In the genomic region with DNA sequence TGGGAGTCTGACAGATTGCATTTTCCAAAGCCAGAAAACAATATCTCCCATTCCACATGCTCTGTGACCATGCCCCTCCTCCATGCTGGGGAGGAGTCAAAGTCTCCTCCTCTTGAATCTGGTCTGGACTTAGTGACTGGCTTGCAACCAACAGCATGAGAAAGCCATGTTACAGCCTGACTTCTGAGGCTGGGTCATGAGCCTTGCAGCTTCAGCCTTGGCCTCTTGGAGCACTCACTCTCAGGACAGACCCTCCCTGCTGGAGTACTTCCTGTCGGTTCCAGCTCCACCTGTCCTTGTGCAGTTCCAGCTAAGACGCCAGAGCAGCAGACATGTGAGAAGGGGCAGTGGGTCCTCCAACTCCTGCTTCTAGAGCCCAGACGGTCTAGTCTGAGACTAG, we compare ENCODE assay signal across 1 cellular context.
TF ChIP-seq lines count a peak whose summit lies in the region.

No MANE protein-coding gene starts in this region.

TF ChIP-seq in K562, 482 proteins besides CTCF, POLR2A, EP300 and RAD21 (continued from another document):
- TF ChIP-seq, protein P1, sequence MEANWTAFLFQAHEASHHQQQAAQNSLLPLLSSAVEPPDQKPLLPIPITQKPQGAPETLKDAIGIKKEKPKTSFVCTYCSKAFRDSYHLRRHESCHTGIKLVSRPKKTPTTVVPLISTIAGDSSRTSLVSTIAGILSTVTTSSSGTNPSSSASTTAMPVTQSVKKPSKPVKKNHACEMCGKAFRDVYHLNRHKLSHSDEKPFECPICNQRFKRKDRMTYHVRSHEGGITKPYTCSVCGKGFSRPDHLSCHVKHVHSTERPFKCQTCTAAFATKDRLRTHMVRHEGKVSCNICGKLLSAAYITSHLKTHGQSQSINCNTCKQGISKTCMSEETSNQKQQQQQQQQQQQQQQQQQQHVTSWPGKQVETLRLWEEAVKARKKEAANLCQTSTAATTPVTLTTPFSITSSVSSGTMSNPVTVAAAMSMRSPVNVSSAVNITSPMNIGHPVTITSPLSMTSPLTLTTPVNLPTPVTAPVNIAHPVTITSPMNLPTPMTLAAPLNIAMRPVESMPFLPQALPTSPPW (CRISPR knock-in tag; IDR thresholded peaks at IDR 0.05), result peak; percentile 9; the same call in 1 of the 2 replicates
- TF ChIP-seq RBM22 (IDR thresholded peaks at IDR 0.05; ENCODE audit: low read depth, low read length, poor library complexity, severe bottlenecking) (no peak), SIN3B (IDR thresholded peaks at IDR 0.05; ENCODE audit: low read depth) (no peak), MAZ (CRISPR knock-in tag; conservative IDR thresholded peaks at IDR 0.05 in 1 of 2, IDR thresholded peaks at IDR 0.05 in 1 of 2) (peak; percentile 56 to 79), CREB1 (IDR thresholded peaks at IDR 0.05) (0 out of 2 replicates have a peak, but pooled peaks have one; percentile 17), CREB1 (CRISPR knock-in tag; IDR thresholded peaks at IDR 0.05) (no peak), TFAP4 (CRISPR knock-in tag; IDR thresholded peaks at IDR 0.05; ENCODE audit: borderline replicate concordance) (peak; percentile 55; the same call in 1 of the 2 replicates), ZNF263 (CRISPR knock-in tag; IDR thresholded peaks at IDR 0.05; ENCODE audit: borderline replicate concordance) (peak; percentile 66; the same call in 1 of the 2 replicates), DPF2 (IDR thresholded peaks at IDR 0.05) (peak; percentile 43; the same call in 1 of the 2 replicates), NRF1 (conservative IDR thresholded peaks at IDR 0.05 in 1 of 2, IDR thresholded peaks at IDR 0.05 in 1 of 2) (peak in 1 of 2 experiments; percentile 54; a peak in 2 of 4 replicates), HDAC1 (IDR thresholded peaks at IDR 0.05) (no peak), ZNF347 (CRISPR knock-in tag; IDR thresholded peaks at IDR 0.05; ENCODE audit: low read depth) (no peak), JUND (IDR thresholded peaks at IDR 0.05; ENCODE audit: borderline replicate concordance, low read depth, low read length) (peak; percentile 37; the same call in 1 of the 2 replicates), JUND (tag; IDR thresholded peaks at IDR 0.05; ENCODE audit: borderline replicate concordance, low read depth, low read length) (no peak), ZNF551 (CRISPR knock-in tag; IDR thresholded peaks at IDR 0.05) (no peak), SMARCB1 (IDR thresholded peaks at IDR 0.05; ENCODE audit: insufficient read length, low read depth) (no peak), MTA3 (IDR thresholded peaks at IDR 0.05; ENCODE audit: borderline replicate concordance) (peak; percentile 60; the same call in 1 of the 2 replicates), CREM (IDR thresholded peaks at IDR 0.05; ENCODE audit: low read depth) (peak; percentile 49), PKNOX1 (IDR thresholded peaks at IDR 0.05) (peak; percentile 64), SRF (CRISPR knock-in tag; IDR thresholded peaks at IDR 0.05) (peak in 1 of 2 experiments; percentile 40; a peak in 1 of 4 replicates), TAF7 (tag; IDR thresholded peaks at IDR 0.05) (no peak), SREBF2 (CRISPR knock-in tag; IDR thresholded peaks at IDR 0.05) (no peak), XRCC5 (IDR thresholded peaks at IDR 0.05; ENCODE audit: low read depth, low read length) (no peak), BHLHE40 (IDR thresholded peaks at IDR 0.05; ENCODE audit: low read length) (peak; percentile 41; the same call in 1 of the 2 replicates), ETV1 (tag; conservative IDR thresholded peaks at IDR 0.05; ENCODE audit: low read depth) (peak; percentile 85), SNAPC5 (CRISPR knock-in tag; IDR thresholded peaks at IDR 0.05) (no peak), ZBED1 (IDR thresholded peaks at IDR 0.05) (no peak), FOXA3 (CRISPR knock-in tag; conservative IDR thresholded peaks at IDR 0.05 in 1 of 2, IDR thresholded peaks at IDR 0.05 in 1 of 2) (peak; percentile 53 to 79), NR2F6 (CRISPR knock-in tag; IDR thresholded peaks at IDR 0.05) (no peak), ID3 (CRISPR knock-in tag; IDR thresholded peaks at IDR 0.05) (no peak), ID3 (tag; IDR thresholded peaks at IDR 0.05) (no peak), MYC (IDR thresholded peaks at IDR 0.05; ENCODE audit: low read depth, low read length) (peak; percentile 70), MYC (CRISPR knock-in tag; IDR thresholded peaks at IDR 0.05; ENCODE audit: borderline replicate concordance, low read depth) (no peak), MAX (CRISPR knock-in tag; IDR thresholded peaks at IDR 0.05) (peak; percentile 26; the same call in 1 of the 2 replicates), TEAD4 (IDR thresholded peaks at IDR 0.05; ENCODE audit: low read length) (peak; percentile 28; the same call in 1 of the 2 replicates), TEAD4 (CRISPR knock-in tag; IDR thresholded peaks at IDR 0.05; ENCODE audit: borderline replicate concordance) (no peak), CTBP1 (IDR thresholded peaks at IDR 0.05; ENCODE audit: borderline replicate concordance) (peak; percentile 51; the same call in 1 of the 2 replicates), JUN (IDR thresholded peaks at IDR 0.05; ENCODE audit: borderline replicate concordance, low read depth, low read length) (0 out of 2 replicates have a peak, but pooled peaks have one; percentile 26), JUN (CRISPR knock-in tag; IDR thresholded peaks at IDR 0.05; ENCODE audit: borderline replicate concordance) (no peak), ZNF121 (CRISPR knock-in tag; conservative IDR thresholded peaks at IDR 0.05) (no peak), CBX3 (IDR thresholded peaks at IDR 0.05; ENCODE audit: borderline replicate concordance in 1 of 2, low read length in 2 of 2) (peak in 1 of 2 experiments; percentile 63; a peak in 1 of 3 replicates), GABPA (tag; conservative IDR thresholded peaks at IDR 0.05; ENCODE audit: low read depth) (peak; percentile 55), SETDB1 (IDR thresholded peaks at IDR 0.05; ENCODE audit: low read length) (no peak), YY1 (IDR thresholded peaks at IDR 0.05; ENCODE audit: borderline replicate concordance in 1 of 3, control insufficient read depth in 1 of 3, extremely low read depth in 1 of 3, insufficient read depth in 3 of 3, insufficient read length in 1 of 3, insufficient replicate concordance in 2 of 3, low read depth in 1 of 3, low read length in 2 of 3) (peak in 2 of 3 experiments; percentile 38 to 72), ZBTB17 (CRISPR knock-in tag; IDR thresholded peaks at IDR 0.05) (0 out of 2 replicates have a peak, but pooled peaks have one; percentile 17), RCOR1 (IDR thresholded peaks at IDR 0.05; ENCODE audit: borderline replicate concordance in 1 of 2, low read depth in 2 of 2, low read length in 2 of 2) (0 out of 4 replicates have a peak, but pooled peaks of 1 of the 2 experiments have one; percentile 27), ILK (tag; IDR thresholded peaks at IDR 0.05; ENCODE audit: borderline replicate concordance, low read depth) (no peak), ETV5 (CRISPR knock-in tag; IDR thresholded peaks at IDR 0.05; ENCODE audit: low read depth) (0 out of 2 replicates have a peak, but pooled peaks have one; percentile 24)
- TF ChIP-seq, protein P2, sequence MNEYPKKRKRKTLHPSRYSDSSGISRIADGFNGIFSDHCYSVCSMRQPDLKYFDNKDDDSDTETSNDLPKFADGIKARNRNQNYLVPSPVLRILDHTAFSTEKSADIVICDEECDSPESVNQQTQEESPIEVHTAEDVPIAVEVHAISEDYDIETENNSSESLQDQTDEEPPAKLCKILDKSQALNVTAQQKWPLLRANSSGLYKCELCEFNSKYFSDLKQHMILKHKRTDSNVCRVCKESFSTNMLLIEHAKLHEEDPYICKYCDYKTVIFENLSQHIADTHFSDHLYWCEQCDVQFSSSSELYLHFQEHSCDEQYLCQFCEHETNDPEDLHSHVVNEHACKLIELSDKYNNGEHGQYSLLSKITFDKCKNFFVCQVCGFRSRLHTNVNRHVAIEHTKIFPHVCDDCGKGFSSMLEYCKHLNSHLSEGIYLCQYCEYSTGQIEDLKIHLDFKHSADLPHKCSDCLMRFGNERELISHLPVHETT (CRISPR knock-in tag; conservative IDR thresholded peaks at IDR 0.05 in 1 of 2, IDR thresholded peaks at IDR 0.05 in 1 of 2), result no peak
- TF ChIP-seq, protein P3, sequence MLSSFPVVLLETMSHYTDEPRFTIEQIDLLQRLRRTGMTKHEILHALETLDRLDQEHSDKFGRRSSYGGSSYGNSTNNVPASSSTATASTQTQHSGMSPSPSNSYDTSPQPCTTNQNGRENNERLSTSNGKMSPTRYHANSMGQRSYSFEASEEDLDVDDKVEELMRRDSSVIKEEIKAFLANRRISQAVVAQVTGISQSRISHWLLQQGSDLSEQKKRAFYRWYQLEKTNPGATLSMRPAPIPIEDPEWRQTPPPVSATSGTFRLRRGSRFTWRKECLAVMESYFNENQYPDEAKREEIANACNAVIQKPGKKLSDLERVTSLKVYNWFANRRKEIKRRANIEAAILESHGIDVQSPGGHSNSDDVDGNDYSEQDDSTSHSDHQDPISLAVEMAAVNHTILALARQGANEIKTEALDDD (IDR thresholded peaks at IDR 0.05), result peak; percentile 47; the same call in 1 of the 2 replicates
- TF ChIP-seq, protein P4, sequence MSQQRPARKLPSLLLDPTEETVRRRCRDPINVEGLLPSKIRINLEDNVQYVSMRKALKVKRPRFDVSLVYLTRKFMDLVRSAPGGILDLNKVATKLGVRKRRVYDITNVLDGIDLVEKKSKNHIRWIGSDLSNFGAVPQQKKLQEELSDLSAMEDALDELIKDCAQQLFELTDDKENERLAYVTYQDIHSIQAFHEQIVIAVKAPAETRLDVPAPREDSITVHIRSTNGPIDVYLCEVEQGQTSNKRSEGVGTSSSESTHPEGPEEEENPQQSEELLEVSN (IDR thresholded peaks at IDR 0.05; ENCODE audit: borderline replicate concordance in 1 of 2, extremely low read depth in 1 of 2, insufficient read depth in 1 of 2, insufficient read length in 1 of 2, low read depth in 1 of 2, low read length in 1 of 2, poor library complexity in 1 of 2, severe bottlenecking in 1 of 2), result peak in 1 of 2 experiments; percentile 28
- TF ChIP-seq, protein P5, sequence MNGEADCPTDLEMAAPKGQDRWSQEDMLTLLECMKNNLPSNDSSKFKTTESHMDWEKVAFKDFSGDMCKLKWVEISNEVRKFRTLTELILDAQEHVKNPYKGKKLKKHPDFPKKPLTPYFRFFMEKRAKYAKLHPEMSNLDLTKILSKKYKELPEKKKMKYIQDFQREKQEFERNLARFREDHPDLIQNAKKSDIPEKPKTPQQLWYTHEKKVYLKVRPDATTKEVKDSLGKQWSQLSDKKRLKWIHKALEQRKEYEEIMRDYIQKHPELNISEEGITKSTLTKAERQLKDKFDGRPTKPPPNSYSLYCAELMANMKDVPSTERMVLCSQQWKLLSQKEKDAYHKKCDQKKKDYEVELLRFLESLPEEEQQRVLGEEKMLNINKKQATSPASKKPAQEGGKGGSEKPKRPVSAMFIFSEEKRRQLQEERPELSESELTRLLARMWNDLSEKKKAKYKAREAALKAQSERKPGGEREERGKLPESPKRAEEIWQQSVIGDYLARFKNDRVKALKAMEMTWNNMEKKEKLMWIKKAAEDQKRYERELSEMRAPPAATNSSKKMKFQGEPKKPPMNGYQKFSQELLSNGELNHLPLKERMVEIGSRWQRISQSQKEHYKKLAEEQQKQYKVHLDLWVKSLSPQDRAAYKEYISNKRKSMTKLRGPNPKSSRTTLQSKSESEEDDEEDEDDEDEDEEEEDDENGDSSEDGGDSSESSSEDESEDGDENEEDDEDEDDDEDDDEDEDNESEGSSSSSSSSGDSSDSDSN (IDR thresholded peaks at IDR 0.05; ENCODE audit: borderline replicate concordance in 1 of 2, low read depth in 2 of 2, low read length in 2 of 2), result peak in 1 of 2 experiments; percentile 38; a peak in 1 of 4 replicates
- TF ChIP-seq, protein P6, sequence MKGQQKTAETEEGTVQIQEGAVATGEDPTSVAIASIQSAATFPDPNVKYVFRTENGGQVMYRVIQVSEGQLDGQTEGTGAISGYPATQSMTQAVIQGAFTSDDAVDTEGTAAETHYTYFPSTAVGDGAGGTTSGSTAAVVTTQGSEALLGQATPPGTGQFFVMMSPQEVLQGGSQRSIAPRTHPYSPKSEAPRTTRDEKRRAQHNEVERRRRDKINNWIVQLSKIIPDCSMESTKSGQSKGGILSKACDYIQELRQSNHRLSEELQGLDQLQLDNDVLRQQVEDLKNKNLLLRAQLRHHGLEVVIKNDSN (CRISPR knock-in tag; IDR thresholded peaks at IDR 0.05), result peak; percentile 15; the same call in 1 of the 2 replicates
TF ChIP-seq in K562: peak in this region for 32.
